Comparison of ENCODE assay signal across 8 cellular contexts in the genomic region with DNA sequence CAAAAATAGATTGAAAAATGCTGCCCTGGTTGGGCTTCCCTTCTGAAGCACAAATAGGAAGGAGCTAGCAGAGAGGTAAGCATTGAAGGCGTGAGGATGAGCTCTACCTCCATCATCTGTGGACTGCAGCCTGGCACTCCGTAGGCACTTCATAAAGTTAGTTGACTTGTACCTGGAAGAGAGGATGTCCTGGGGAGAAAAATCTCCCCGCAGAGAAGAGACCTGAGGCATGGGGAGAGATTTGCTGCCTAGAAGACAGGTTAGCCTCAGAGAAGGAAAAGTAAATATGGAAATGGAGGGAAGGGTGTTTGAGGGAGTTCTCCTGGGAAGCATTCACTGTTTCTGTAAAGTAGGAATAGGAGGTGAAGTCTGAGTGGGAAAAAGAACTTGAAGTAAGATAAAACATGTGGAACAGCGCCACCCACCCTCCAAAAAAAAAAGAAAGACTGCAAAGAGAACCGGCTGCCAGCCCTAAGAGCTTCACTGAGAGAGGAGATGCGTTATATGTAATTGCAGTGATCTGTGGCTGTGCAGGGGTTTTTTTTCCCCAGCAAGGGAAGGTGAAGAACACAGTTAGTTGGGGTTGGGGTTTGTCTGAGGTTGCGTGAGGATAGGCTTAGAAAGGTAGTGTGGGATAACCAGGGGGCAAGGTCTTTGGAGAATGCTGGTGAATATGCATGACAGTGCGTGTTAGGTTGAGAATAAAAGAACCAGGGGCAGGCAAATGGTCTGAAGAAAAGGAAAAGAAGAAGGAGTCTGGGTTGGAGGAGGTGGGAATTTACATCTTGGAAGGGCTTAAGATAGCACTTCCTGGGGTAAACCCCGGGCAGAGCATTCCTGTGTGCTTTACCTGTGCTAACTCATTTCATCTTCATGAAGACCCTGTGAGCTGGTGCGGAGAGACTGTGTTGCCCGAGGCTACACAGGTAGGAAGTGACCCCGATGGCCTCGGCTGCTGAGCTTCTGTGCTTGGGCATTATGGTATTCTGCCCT. TPM values are rescaled to one million over a fixed set of nuclear protein-coding genes. Genes with fewer than 3 reads are reported as not detected.
A peak's percentile ranks its signal among the peaks of the same experiment; 100 is the strongest.
DNase-seq lines count a peak whose midpoint lies in the region; ATAC-seq and TF ChIP-seq lines count a peak whose summit lies in the region.

No MANE protein-coding gene starts in this region.

- POLR2A ChIA-PET in CD4-positive, alpha-beta T cell (lab: Charles Lee): interaction anchor here (0.6 to 1.5 kb wide), 8 partner anchors 16 to 459 kb away, joined by 3 to 5 read pairs (median 3); a partner anchor contains a TSS

- no peaks in the 10 kb centered on the region for H3K27me3 ChIP-seq in CD4-positive, alpha-beta T cell (ENCODE audit: control insufficient read depth, insufficient read depth, low read length)
- H3K27me3 ChIP-seq in Karpas-422 (ENCODE audit: low read length): no peaks in the 10 kb centered on the region

- H3K4me1 Mint-ChIP-seq in CD4-positive, alpha-beta T cell (ENCODE audit: low read depth): peaks cover 83% of the 10 kb centered on the region

- intact Hi-C loops in CD4-positive, alpha-beta T cell (cut with DNase I, micrococcal nuclease): loop anchor here in 1 of 2 experiments (5.0 kb wide), 1 partner anchor 76 kb away; no protein-coding TSS in a partner anchor
- intact Hi-C loops in mucosa of descending colon (cut with DNase I, micrococcal nuclease): no loop called here

- TF ChIP-seq CTCF in CD4-positive, alpha-beta T cell (IDR thresholded peaks at IDR 0.05): no peak
- TF ChIP-seq CTCF in cardiac fibroblast (IDR thresholded peaks at IDR 0.05; ENCODE audit: low read depth, low read length) (peak; percentile 23), mucosa of descending colon (IDR thresholded peaks at IDR 0.05) (no peak)

- peaks cover 9% of the 10 kb centered on the region; the same call in 1 of the 2 replicates for H4K20me1 ChIP-seq in Karpas-422 (ENCODE audit: insufficient read depth, low read depth, low read length)

- H3K4me2 ChIP-seq in Karpas-422 (ENCODE audit: low read depth, low read length, poor library complexity, severe bottlenecking): no peak overlapping the region

- DNase-seq in CD4-positive, alpha-beta T cell: no peak
- DNase-seq in Karpas-422 (peak; percentile 57), cardiac fibroblast (ENCODE audit: low read depth in 2 of 2) (peak; percentile 49 to 71), mucosa of descending colon (no peak), NCI-H2196 treated with DMSO at 0.1 percent for 48 hours (lab: John Stamatoyannopoulos, UW; ENCODE audit: unreplicated experiment) (no peak), DMS153 (lab: John Stamatoyannopoulos, UW) (no peak), NCI-H510A (lab: John Stamatoyannopoulos, UW) (no peak)

- no peak overlapping the region for H3K27ac ChIP-seq in CD4-positive, alpha-beta T cell (ENCODE audit: low read depth, low read length)
- H3K27ac ChIP-seq in Karpas-422 (ENCODE audit: low read length): no peak overlapping the region

- H3K27ac Mint-ChIP-seq in CD4-positive, alpha-beta T cell: peak overlapping the region; percentile 75

- H3K4me3 ChIP-seq in Karpas-422 (ENCODE audit: low read length): no peak overlapping the region
- no peak overlapping the region for H3K4me3 ChIP-seq in cardiac fibroblast (replicated peaks in 1 of 2; ENCODE audit: low read depth in 2 of 2, low read length in 2 of 2)
- no peak overlapping the region for H3K4me3 ChIP-seq in mucosa of descending colon

- H3K9me3 Mint-ChIP-seq in CD4-positive, alpha-beta T cell: no peaks in the 10 kb centered on the region

- H3K27me3 Mint-ChIP-seq in CD4-positive, alpha-beta T cell: no peaks in the 10 kb centered on the region

- H3K36me3 ChIP-seq in Karpas-422 (ENCODE audit: insufficient read depth, low read length) (no peaks in the 10 kb centered on the region), mucosa of descending colon (ENCODE audit: low read depth) (no peaks in the 10 kb centered on the region)

- CTCF ChIA-PET in CD4-positive, alpha-beta T cell (lab: Charles Lee): interaction anchor here (0.8 to 3.2 kb wide), 7 partner anchors 9 to 155 kb away, joined by 3 to 12 read pairs (median 4); a partner anchor contains a TSS

- H3K9ac ChIP-seq in Karpas-422 (ENCODE audit: low read length): no peak overlapping the region

- peaks cover 100% of the 10 kb centered on the region for H3K79me2 ChIP-seq in Karpas-422 (ENCODE audit: low read length)

- H3K4me1 ChIP-seq in Karpas-422 (ENCODE audit: low read length): peaks cover 37% of the 10 kb centered on the region
- H3K4me1 ChIP-seq in mucosa of descending colon (ENCODE audit: low read depth): peaks cover 9% of the 10 kb centered on the region

- no peaks in the 10 kb centered on the region for H3K9me3 ChIP-seq in CD4-positive, alpha-beta T cell (ENCODE audit: control insufficient read depth, low read length)
- H3K9me3 ChIP-seq in Karpas-422 (ENCODE audit: low read length) (no peaks in the 10 kb centered on the region), mucosa of descending colon (no peaks in the 10 kb centered on the region)

- no peaks in the 10 kb centered on the region for H3K9me2 ChIP-seq in Karpas-422 (replicated peaks; ENCODE audit: insufficient read depth, low read length)

- peaks cover 34% of the 10 kb centered on the region for H3K36me3 Mint-ChIP-seq in CD4-positive, alpha-beta T cell (ENCODE audit: low read depth)

- H3K4me3 Mint-ChIP-seq in CD4-positive, alpha-beta T cell: peak overlapping the region; percentile 7

- ATAC-seq in CD4-positive, alpha-beta T cell (ENCODE audit: poor library complexity): peak; percentile 61
- ATAC-seq in mucosa of descending colon (peak; percentile 29), HG02588 (IDR thresholded peaks at IDR 0.05; ENCODE audit: unreplicated experiment) (no peak)

- no peak overlapping the region for H2AFZ ChIP-seq in Karpas-422 (ENCODE audit: low read length)

RNA-seq across cellular contexts. Expression of a gene that starts 16.0 kb away (rescaled TPM):
- 100 to 1,000 TPM; 110 to 111 TPM for total RNA-seq in CD4-positive, alpha-beta T cell
- total RNA-seq in Karpas-422 (2014; rRNA removed; shearing (Covaris generic); ENCODE audit: low replicate concordance): 32.0 and 41.1 TPM in 2 replicates
- total RNA-seq in mucosa of descending colon: 10 to 100 TPM; 58.6 to 72.9 (median 58.9) TPM

Comparison
In these comparisons a context has a peak if more than half of its experiments do, and no peak if none do; other contexts are left out.
1. DNase-seq: peak in Karpas-422 (single experiment) and cardiac fibroblast (2 of 2); none in CD4-positive, alpha-beta T cell (0 of 10), mucosa of descending colon (0 of 3), NCI-H2196 treated with DMSO at 0.1 percent for 48 hours (single experiment), DMS153 (single experiment) and NCI-H510A (single experiment).